In genomic region chr1:17363771-17364170, GRCh38 we compare ENCODE assay signal across 26 cellular contexts. TPM values are rescaled to one million over a fixed set of nuclear protein-coding genes. Genes with fewer than 3 reads are reported as not detected.
A peak's percentile ranks its signal among the peaks of the same experiment; 100 is the strongest.
DNase-seq lines count a peak whose midpoint lies in the region; FAIRE-seq and TF ChIP-seq lines count a peak whose summit lies in the region.
"Had no signal": no experiment of that assay in that cellular context is flagged by ENCODE, and none has a peak within 500 bp of the region (broad histone marks: within the 10 kb centered on the region; RNA-seq: fewer than 3 reads in every experiment).

No MANE protein-coding gene starts in this region.

- no peaks in the 10 kb centered on the region for H3K23me2 ChIP-seq in H1 (ENCODE audit: low read depth, low read length)

- no peak overlapping the region for H2AK5ac ChIP-seq in H1 (ENCODE audit: low read depth, low read length)
- H2AK5ac ChIP-seq in trophoblast cell (ENCODE audit: low read length), result no peak overlapping the region

- no peak for TF ChIP-seq POLR2A in H1 (IDR thresholded peaks at IDR 0.05; ENCODE audit: control extremely low read depth in 1 of 2, low read depth in 2 of 2, low read length in 2 of 2)

- H2BK15ac ChIP-seq in H1 (ENCODE audit: low read length), result no peak overlapping the region

- H3K36me3 Mint-ChIP-seq in activated naive CD8-positive, alpha-beta T cell, result peaks cover 6% of the 10 kb centered on the region
- no peaks in the 10 kb centered on the region for H3K36me3 Mint-ChIP-seq in activated naive CD8-positive, alpha-beta T cell treated with anti-CD3 and anti-CD28 coated beads for 36 hours
- H3K36me3 Mint-ChIP-seq: CD4-positive, alpha-beta memory T cell had no signal

- H3K79me1 ChIP-seq in H1 (ENCODE audit: low read depth, low read length) (no peaks in the 10 kb centered on the region), trophoblast cell (ENCODE audit: low read length) (no peaks in the 10 kb centered on the region)

- CTCF ChIA-PET in H1 (lab: Charles Lee; ENCODE audit: partially characterized antibody), result interaction anchor here (0.5 to 4.0 kb wide), 2 partner anchors 7 to 36 kb away, joined by 3 to 28 read pairs; partner anchors contain the start of gene PADI6

- H2AFZ ChIP-seq in H1 (ENCODE audit: low read length) (no peak overlapping the region), trophoblast cell (ENCODE audit: insufficient read depth, low read length, poor library complexity) (no peak overlapping the region)
- H2AFZ ChIP-seq: GM23338 had no signal

- no peak overlapping the region for H4K91ac ChIP-seq in H1 (replicated peaks; ENCODE audit: insufficient read length, low read length)
- no peak overlapping the region for H4K91ac ChIP-seq in trophoblast cell (ENCODE audit: low read depth, low read length)

- H3K9me3 ChIP-seq in H1 (ENCODE audit: insufficient read depth in 2 of 2, low read depth in 1 of 2, low read length in 1 of 2) (no peaks in the 10 kb centered on the region), trophoblast cell (ENCODE audit: insufficient read depth, low read depth, low read length) (no peaks in the 10 kb centered on the region)
- no peaks in the 10 kb centered on the region for H3K9me3 ChIP-seq in effector memory CD4-positive, alpha-beta T cell (ENCODE audit: control insufficient read depth, low read length)
- H3K9me3 ChIP-seq: A549, BE2C had no signal

- H3K4me3 ChIP-seq in H1 (ENCODE audit: extremely low read depth in 1 of 4, insufficient read depth in 2 of 4, low read depth in 3 of 4, low read length in 4 of 4) (no peak overlapping the region), trophoblast cell (ENCODE audit: low read depth, low read length) (peak overlapping the region; percentile 57)
- H3K4me3 ChIP-seq in effector memory CD4-positive, alpha-beta T cell (ENCODE audit: insufficient read depth, low read depth, low read length, poor library complexity, severe bottlenecking), result no peak overlapping the region
- H3K4me3 ChIP-seq: A549; BLaER1 treated with 17β-estradiol and CSF1 and Interleukin-3, amounts not matched to agents 10 nM and 100 nM; GM23338; HAP-1 had no signal

- no peak for FAIRE-seq in H1 (lab: Jason Lieb, UNC)
- FAIRE-seq: A549, GM12891, GM18507, H54 had no signal

- H3K4ac ChIP-seq in H1 (replicated peaks; ENCODE audit: insufficient read length, low read depth, low read length) (no peak overlapping the region), trophoblast cell (ENCODE audit: low read depth, low read length) (no peak overlapping the region)

- H2BK120ac ChIP-seq in H1 (replicated peaks; ENCODE audit: low read depth, low read length), result no peak overlapping the region
- no peak overlapping the region for H2BK120ac ChIP-seq in trophoblast cell (ENCODE audit: insufficient read depth, low read length, poor library complexity)

- no peak overlapping the region; the same call in 1 of the 2 replicates for H2BK20ac ChIP-seq in H1 (ENCODE audit: low read length)

- POLR2A ChIA-PET in H1 (lab: Charles Lee; ENCODE audit: partially characterized antibody), result no interaction called here

- H3K23ac ChIP-seq in H1 (ENCODE audit: insufficient read length), result no peak overlapping the region
- no peak overlapping the region for H3K23ac ChIP-seq in trophoblast cell (ENCODE audit: low read length)

- H3K9ac ChIP-seq in H1 (replicated peaks in 1 of 4; ENCODE audit: extremely low read depth in 1 of 4, low read depth in 3 of 4, low read length in 3 of 4) (no peak overlapping the region), trophoblast cell (ENCODE audit: low read length) (no peak overlapping the region)
- H3K9ac ChIP-seq: BLaER1 treated with 17β-estradiol and CSF1 and Interleukin-3, amounts not matched to agents 10 nM and 100 nM had no signal

- no peak overlapping the region for H3K4me3 Mint-ChIP-seq in activated naive CD8-positive, alpha-beta T cell
- H3K4me3 Mint-ChIP-seq in activated naive CD8-positive, alpha-beta T cell treated with anti-CD3 and anti-CD28 coated beads for 36 hours, result no peak overlapping the region
- H3K4me3 Mint-ChIP-seq: CD4-positive, alpha-beta memory T cell; GM23338; HFFc6 had no signal

- H3K18ac ChIP-seq in H1 (ENCODE audit: extremely low read depth, low read length), result no peak overlapping the region
- H3K18ac ChIP-seq in trophoblast cell (ENCODE audit: low read length), result no peak overlapping the region

- H4K8ac ChIP-seq in H1 (ENCODE audit: extremely low read depth, insufficient read depth, low read length) (peak overlapping the region; percentile 65; the same call in 1 of the 2 replicates), trophoblast cell (ENCODE audit: low read depth, low read length) (no peak overlapping the region)

- H3K14ac ChIP-seq in H1 (ENCODE audit: insufficient read length) (no peak overlapping the region), trophoblast cell (ENCODE audit: low read length) (no peak overlapping the region)

- no peaks in the 10 kb centered on the region for H3K36me3 ChIP-seq in H1 (ENCODE audit: control insufficient read depth in 2 of 4, insufficient read depth in 4 of 4, low read length in 3 of 4)
- no peaks in the 10 kb centered on the region for H3K36me3 ChIP-seq in trophoblast cell (ENCODE audit: control insufficient read depth in 1 of 2, insufficient read depth in 2 of 2, low read length in 2 of 2)
- no peaks in the 10 kb centered on the region for H3K36me3 ChIP-seq in effector memory CD4-positive, alpha-beta T cell (ENCODE audit: control insufficient read depth, insufficient read depth, low read length)
- H3K36me3 ChIP-seq: BE2C; BLaER1 treated with 17β-estradiol and CSF1 and Interleukin-3, amounts not matched to agents 10 nM and 100 nM; HAP-1 had no signal

- H4K20me1 ChIP-seq in H1 (replicated peaks in 1 of 2; ENCODE audit: control insufficient read depth in 1 of 2, insufficient read depth in 2 of 2, low read length in 2 of 2), result peaks cover 0 to 2% of the 10 kb centered on the region in 2 experiments
- H4K20me1 ChIP-seq: BLaER1 treated with 17β-estradiol and CSF1 and Interleukin-3, amounts not matched to agents 10 nM and 100 nM had no signal

- TF ChIP-seq EP300 in H1 (IDR thresholded peaks at IDR 0.05; ENCODE audit: borderline replicate concordance in 1 of 2, low read depth in 2 of 2, low read length in 2 of 2), result no peak

- no peak overlapping the region for H2BK5ac ChIP-seq in H1 (ENCODE audit: low read depth, low read length)
- H2BK5ac ChIP-seq in trophoblast cell (ENCODE audit: low read depth, low read length, poor library complexity), result no peak overlapping the region

- no peaks in the 10 kb centered on the region for H3K4me1 Mint-ChIP-seq in activated naive CD8-positive, alpha-beta T cell (ENCODE audit: low read depth)
- no peaks in the 10 kb centered on the region for H3K4me1 Mint-ChIP-seq in activated naive CD8-positive, alpha-beta T cell treated with anti-CD3 and anti-CD28 coated beads for 36 hours
- H3K4me1 Mint-ChIP-seq: CD4-positive, alpha-beta memory T cell had no signal

- 88% methylated on average over 4 of the region's 4 CpGs; no CpG with 5 or more reads in 1 of the 2 experiments for WGBS in H1 (ENCODE audit: extremely low coverage in 1 of 2, insufficient coverage in 1 of 2, insufficient read length in 1 of 2, insufficient replicate concordance in 2 of 2, low coverage in 1 of 2, low lambda C conversion rate in 2 of 2, missing lambda C conversion rate in 1 of 2), 2 experiments
- no CpG with 5 or more reads among the region's 4 CpGs for WGBS in trophoblast cell (ENCODE audit: extremely low coverage, insufficient coverage, insufficient read length)

- peak overlapping the region; percentile 10 for H3K27ac Mint-ChIP-seq in activated naive CD8-positive, alpha-beta T cell
- no peak overlapping the region for H3K27ac Mint-ChIP-seq in activated naive CD8-positive, alpha-beta T cell treated with anti-CD3 and anti-CD28 coated beads for 36 hours
- H3K27ac Mint-ChIP-seq: CD4-positive, alpha-beta memory T cell; GM23338; HFFc6 had no signal

- no peaks in the 10 kb centered on the region for H3K9me3 Mint-ChIP-seq in activated naive CD8-positive, alpha-beta T cell (ENCODE audit: low read depth)
- peaks cover 5% of the 10 kb centered on the region for H3K9me3 Mint-ChIP-seq in activated naive CD8-positive, alpha-beta T cell treated with anti-CD3 and anti-CD28 coated beads for 36 hours
- H3K9me3 Mint-ChIP-seq: GM23338 had no signal

- no peaks in the 10 kb centered on the region for H3K79me2 ChIP-seq in H1 (ENCODE audit: control insufficient read depth in 1 of 2, insufficient read depth in 2 of 2, low read length in 2 of 2)
- no peaks in the 10 kb centered on the region for H3K79me2 ChIP-seq in trophoblast cell (ENCODE audit: control insufficient read depth, insufficient read depth, low read length, poor library complexity)

- H4K5ac ChIP-seq in H1 (ENCODE audit: insufficient read length, low read depth, low read length), result no peak overlapping the region

- H3K27ac ChIP-seq in H1 (ENCODE audit: low read depth, low read length) (no peak overlapping the region), trophoblast cell (ENCODE audit: low read depth, low read length) (no peak overlapping the region)
- H3K27ac ChIP-seq in effector memory CD4-positive, alpha-beta T cell (ENCODE audit: insufficient read depth, low read length, poor library complexity, severe bottlenecking), result no peak overlapping the region
- H3K27ac ChIP-seq: A549; BLaER1 treated with 17β-estradiol and CSF1 and Interleukin-3, amounts not matched to agents 10 nM and 100 nM had no signal

- no peak overlapping the region for H4K12ac ChIP-seq in trophoblast cell (ENCODE audit: low read depth, low read length)

- H3K4me1 ChIP-seq in H1 (replicated peaks in 1 of 4; ENCODE audit: control insufficient read depth in 3 of 4, insufficient read depth in 4 of 4, low read length in 3 of 4), result peaks cover 0 to 2% (median 0%) of the 10 kb centered on the region in 4 experiments; a peak in 1 of 7 replicates
- no peaks in the 10 kb centered on the region for H3K4me1 ChIP-seq in trophoblast cell (ENCODE audit: control insufficient read depth in 1 of 2, insufficient read depth in 2 of 2, low read length in 2 of 2)
- no peaks in the 10 kb centered on the region for H3K4me1 ChIP-seq in effector memory CD4-positive, alpha-beta T cell (ENCODE audit: control insufficient read depth, insufficient read depth, low read length, poor library complexity, severe bottlenecking)
- H3K4me1 ChIP-seq: A549, BE2C, HAP-1 had no signal

- no peak overlapping the region for H3K4me2 ChIP-seq in H1 (ENCODE audit: insufficient read depth in 1 of 2, low read depth in 2 of 2, low read length in 2 of 2)
- no peak overlapping the region for H3K4me2 ChIP-seq in trophoblast cell (ENCODE audit: low read length)
- H3K4me2 ChIP-seq: A549; BLaER1 treated with 17β-estradiol and CSF1 and Interleukin-3, amounts not matched to agents 10 nM and 100 nM; GM23338 had no signal

- no peak for TF ChIP-seq CTCF in H1 (IDR thresholded peaks at IDR 0.05; ENCODE audit: control extremely low read depth in 1 of 3, insufficient read depth in 1 of 3, low read depth in 1 of 3, low read length in 3 of 3)

- TF ChIP-seq RAD21 in H1 (IDR thresholded peaks at IDR 0.05 in 1 of 2, conservative IDR thresholded peaks at IDR 0.05 in 1 of 2; ENCODE audit: low read depth in 2 of 2, low read length in 2 of 2), result no peak

- H3K27me3 ChIP-seq in H1 (replicated peaks in 1 of 4; ENCODE audit: control insufficient read depth in 3 of 4, extremely low read depth in 1 of 4, insufficient read depth in 3 of 4, low read length in 3 of 4), result no peaks in the 10 kb centered on the region
- no peaks in the 10 kb centered on the region for H3K27me3 ChIP-seq in trophoblast cell (ENCODE audit: insufficient read depth, low read length)
- H3K27me3 ChIP-seq in effector memory CD4-positive, alpha-beta T cell (replicated peaks; ENCODE audit: control insufficient read depth, insufficient read depth, low read length, poor library complexity, severe bottlenecking), result no peaks in the 10 kb centered on the region
- H3K27me3 ChIP-seq: BE2C; BLaER1 treated with 17β-estradiol and CSF1 and Interleukin-3, amounts not matched to agents 10 nM and 100 nM had no signal

- H3K56ac ChIP-seq in H1 (replicated peaks; ENCODE audit: insufficient read length, low read depth, low read length), result no peak overlapping the region

- H2BK12ac ChIP-seq in H1 (ENCODE audit: low read depth, low read length) (no peak overlapping the region), trophoblast cell (ENCODE audit: low read length) (no peak overlapping the region)

- DNase-seq in activated naive CD8-positive, alpha-beta T cell treated with anti-CD3 and anti-CD28 coated beads for 36 hours, result no peak
- no peak for DNase-seq in H1 (ENCODE audit: low read depth in 1 of 2, low spot score in 2 of 2)
- DNase-seq in trophoblast cell, result no peak
- DNase-seq in HT-29 (ENCODE audit: low spot score), result no peak
- DNase-seq in effector memory CD4-positive, alpha-beta T cell, result no peak
- DNase-seq: 8988T; ACHN; AML-193; BE2C; Calu3; CD4-positive, alpha-beta memory T cell; COR-L47; DMS53; DMS79 treated with DMSO at 0.1 percent for 48 hours; GF-D8; HFFc6 had no signal

- no peaks in the 10 kb centered on the region for H3K27me3 Mint-ChIP-seq in activated naive CD8-positive, alpha-beta T cell
- peaks cover 3% of the 10 kb centered on the region for H3K27me3 Mint-ChIP-seq in activated naive CD8-positive, alpha-beta T cell treated with anti-CD3 and anti-CD28 coated beads for 36 hours

RNA-seq across cellular contexts. Expression of gene PADI6, which starts 8.2 kb away (rescaled TPM):
- not detected for total RNA-seq in activated naive CD8-positive, alpha-beta T cell treated with anti-CD3 and anti-CD28 coated beads for 36 hours
- not detected in 2 replicates for total RNA-seq in H1 (2021; fragmentation: NEBNext Ultra II Directional; extraction: Animal tissue kit (Norgen Biotek cat#: 25700))
- polyA plus RNA-seq in H1 (2011; rRNA removed), result not detected in 2 replicates
- not detected for polyA plus RNA-seq in H1 (2011; cell fraction: cytosol; rRNA removed)
- not detected for polyA plus RNA-seq in H1 (2011; cell fraction: nucleus; rRNA removed)
- polyA plus RNA-seq in H1 (2012, experiment 1 of 2), result not detected in 4 replicates
- polyA plus RNA-seq in H1 (2012, experiment 2 of 2), result not detected
- polyA plus RNA-seq in H1 (2013, experiment 1 of 2), result not detected
- not detected for polyA plus RNA-seq in H1 (2013, experiment 2 of 2)
- polyA minus RNA-seq in H1 (2011; rRNA and poly(A)+ RNA removed), result not detected in 2 replicates
- polyA minus RNA-seq in H1 (2011; cell fraction: cytosol; rRNA and poly(A)+ RNA removed), result not detected
- polyA minus RNA-seq in H1 (2011; cell fraction: nucleus; rRNA and poly(A)+ RNA removed), result not detected
- polyA plus RNA-seq in trophoblast cell (2013), result not detected in 2 replicates
- total RNA-seq in HT-29 (2014; rRNA removed; shearing (Covaris generic)), result not detected in 2 replicates
- total RNA-seq: Calu3; CD4-positive, alpha-beta memory T cell; Daoy; G401; GM23338; HFFc6 had no signal
- polyA plus RNA-seq: A549, GM23338 had no signal

RNA-seq across cellular contexts. Expression of gene PADI4, which starts 55.8 kb away (rescaled TPM):
- 1 to 10 TPM; 3.7 to 4.2 TPM for total RNA-seq in activated naive CD8-positive, alpha-beta T cell treated with anti-CD3 and anti-CD28 coated beads for 36 hours
- not detected in 2 replicates for total RNA-seq in H1 (2021; fragmentation: NEBNext Ultra II Directional; extraction: Animal tissue kit (Norgen Biotek cat#: 25700))
- polyA plus RNA-seq in H1 (2011; rRNA removed), result 0.17 and 0.29 TPM in 2 replicates
- 0.18 TPM for polyA plus RNA-seq in H1 (2011; cell fraction: cytosol; rRNA removed)
- 0.11 TPM for polyA plus RNA-seq in H1 (2011; cell fraction: nucleus; rRNA removed)
- polyA plus RNA-seq in H1 (2012, experiment 1 of 2), result 0.06 to 0.25 TPM (median 0.20 TPM) in 3 of 4 replicates, not detected in the other
- 0.07 TPM for polyA plus RNA-seq in H1 (2012, experiment 2 of 2)
- 0.39 TPM for polyA plus RNA-seq in H1 (2013, experiment 1 of 2)
- polyA plus RNA-seq in H1 (2013, experiment 2 of 2), result 0.29 TPM
- polyA minus RNA-seq in H1 (2011; rRNA and poly(A)+ RNA removed), result 0.41 TPM in 1 of 2 replicates, not detected in the other
- polyA minus RNA-seq in H1 (2011; cell fraction: cytosol; rRNA and poly(A)+ RNA removed), result not detected
- polyA minus RNA-seq in H1 (2011; cell fraction: nucleus; rRNA and poly(A)+ RNA removed), result not detected
- 0.07 and 0.11 TPM in 2 replicates for polyA plus RNA-seq in trophoblast cell (2013)
- total RNA-seq in HT-29 (2014; rRNA removed; shearing (Covaris generic)), result not detected in 2 replicates
- total RNA-seq: Calu3, Daoy, G401, HFFc6 had no signal
- polyA plus RNA-seq: A549 had no signal
